Comparison of ENCODE assay signal across 9 cellular contexts in genomic region chr7:132065193-132065972, GRCh38.
DNase-seq lines count a peak whose midpoint lies in the region; ATAC-seq and TF ChIP-seq lines count a peak whose summit lies in the region.
"Had no signal": no experiment of that assay in that cellular context is flagged by ENCODE, and none has a peak within 500 bp of the region (broad histone marks: within the 10 kb centered on the region; RNA-seq: fewer than 3 reads in every experiment).

No MANE protein-coding gene starts in this region.

- H3K4me1 ChIP-seq in esophagus squamous epithelium (peaks cover 3 to 21% (median 10%) of the 10 kb centered on the region in 3 donors), neural progenitor cell (peaks cover 6% of the 10 kb centered on the region)

- H3K27me3 ChIP-seq in esophagus squamous epithelium (no peaks in the 10 kb centered on the region), neural progenitor cell (no peaks in the 10 kb centered on the region)

- H3K4me3 ChIP-seq in esophagus squamous epithelium = no peak overlapping the region
- H3K4me3 ChIP-seq in neural progenitor cell = no peak overlapping the region

- peaks cover 4% of the 10 kb centered on the region for H3K27me3 Mint-ChIP-seq in neural progenitor cell (ENCODE audit: insufficient read depth, low read depth)
- peaks cover 2% of the 10 kb centered on the region for H3K27me3 Mint-ChIP-seq in T-helper 2 cell treated with Interferon-gamma antibody and Interleukin-4, amounts not matched to agents 5 μg/mL and 100 μg/mL, for 36 hours (ENCODE audit: low read depth)

- no peak for TF ChIP-seq CTCF in esophagus squamous epithelium (IDR thresholded peaks at IDR 0.05)
- TF ChIP-seq CTCF in neural progenitor cell (IDR thresholded peaks at IDR 0.05) = no peak
- TF ChIP-seq CTCF in GM10266 (IDR thresholded peaks at IDR 0.05; ENCODE audit: control insufficient read depth, insufficient read depth, low read depth, missing control alignments) = no peak

- WGBS in esophagus squamous epithelium, 2 donors = 27 to 31% methylated on average over 7 of the region's 8 CpGs

- no peaks in the 10 kb centered on the region for H4K20me1 ChIP-seq in neural progenitor cell (ENCODE audit: low read depth)

- no peak overlapping the region for H3K4me2 ChIP-seq in neural progenitor cell

- no peak overlapping the region for H3K9ac ChIP-seq in neural progenitor cell

- H3K36me3 ChIP-seq in esophagus squamous epithelium (no peaks in the 10 kb centered on the region), neural progenitor cell (no peaks in the 10 kb centered on the region)

- DNase-seq in AG08395 (ENCODE audit: low spot score) = peak; percentile 97
- DNase-seq in NCI-H460 (ENCODE audit: extremely low read depth, low read depth) = peak; percentile 26
- DNase-seq in esophagus squamous epithelium (lab: John Stamatoyannopoulos, UW) = no peak
- DNase-seq in neural progenitor cell (ENCODE audit: low spot score) = no peak
- DNase-seq in NCI-H748 (lab: John Stamatoyannopoulos, UW; ENCODE audit: unreplicated experiment) = no peak
- DNase-seq in T-helper 2 cell treated with Interferon-gamma antibody and Interleukin-4, amounts not matched to agents 5 μg/mL and 100 μg/mL, for 36 hours (ENCODE audit: low spot score) = no peak
- DNase-seq in GM10266 (ENCODE audit: extremely low spot score) = no peak

- no peak for TF ChIP-seq POLR2A in esophagus squamous epithelium (IDR thresholded peaks at IDR 0.05)

- H3F3A ChIP-seq in neural progenitor cell (ENCODE audit: low read depth) = no peaks in the 10 kb centered on the region

- H3K27ac ChIP-seq in esophagus squamous epithelium (peak overlapping the region; percentile 27 to 87 (median 77)), neural progenitor cell (no peak overlapping the region)
- H3K27ac ChIP-seq: HL-60 had no signal

- H3K9me3 Mint-ChIP-seq in neural progenitor cell = no peaks in the 10 kb centered on the region
- no peaks in the 10 kb centered on the region for H3K9me3 Mint-ChIP-seq in T-helper 2 cell treated with Interferon-gamma antibody and Interleukin-4, amounts not matched to agents 5 μg/mL and 100 μg/mL, for 36 hours

- H3K9me3 ChIP-seq in esophagus squamous epithelium = no peaks in the 10 kb centered on the region
- no peaks in the 10 kb centered on the region for H3K9me3 ChIP-seq in neural progenitor cell (ENCODE audit: low read depth)

- ATAC-seq in HG03175 (IDR thresholded peaks at IDR 0.05; ENCODE audit: unreplicated experiment) = no peak

- H3K4me1 Mint-ChIP-seq in neural progenitor cell = peaks cover 30% of the 10 kb centered on the region
- H3K4me1 Mint-ChIP-seq in T-helper 2 cell treated with Interferon-gamma antibody and Interleukin-4, amounts not matched to agents 5 μg/mL and 100 μg/mL, for 36 hours (ENCODE audit: low read depth) = no peaks in the 10 kb centered on the region

- H3K36me3 Mint-ChIP-seq in neural progenitor cell = no peaks in the 10 kb centered on the region
- no peaks in the 10 kb centered on the region for H3K36me3 Mint-ChIP-seq in T-helper 2 cell treated with Interferon-gamma antibody and Interleukin-4, amounts not matched to agents 5 μg/mL and 100 μg/mL, for 36 hours (ENCODE audit: low read depth)

- intact Hi-C loops in esophagus squamous epithelium (cut with DNase I) = no loop called here

- no peak overlapping the region for H2AFZ ChIP-seq in neural progenitor cell (replicated peaks)

- H3K4me3 Mint-ChIP-seq in neural progenitor cell = no peak overlapping the region
- H3K4me3 Mint-ChIP-seq in T-helper 2 cell treated with Interferon-gamma antibody and Interleukin-4, amounts not matched to agents 5 μg/mL and 100 μg/mL, for 36 hours = no peak overlapping the region

- no peaks in the 10 kb centered on the region for H3K79me2 ChIP-seq in neural progenitor cell (ENCODE audit: low read depth)

- peak overlapping the region; percentile 67 for H3K27ac Mint-ChIP-seq in neural progenitor cell
- no peak overlapping the region for H3K27ac Mint-ChIP-seq in T-helper 2 cell treated with Interferon-gamma antibody and Interleukin-4, amounts not matched to agents 5 μg/mL and 100 μg/mL, for 36 hours

Comparison
In these comparisons a context has a peak if more than half of its experiments do, and no peak if none do; other contexts are left out.
1. DNase-seq: peak in AG08395 (single experiment) and NCI-H460 (single experiment); none in esophagus squamous epithelium (single experiment), neural progenitor cell (single experiment), NCI-H748 (single experiment), T-helper 2 cell treated with Interferon-gamma antibody and Interleukin-4, amounts not matched to agents 5 μg/mL and 100 μg/mL, for 36 hours (single experiment) and GM10266 (single experiment).